Comparison of ENCODE assay signal across 16 cellular contexts in genomic region chr3:139128803-139129202, GRCh38.
"Had no signal": no experiment of that assay in that cellular context is flagged by ENCODE, and none has a peak within 500 bp of the region (broad histone marks: within the 10 kb centered on the region; RNA-seq: fewer than 3 reads in every experiment).

No MANE protein-coding gene starts in this region.

- H3K27me3 Mint-ChIP-seq: activated CD4-positive, alpha-beta T cell treated with anti-CD3 and anti-CD28 coated beads, Interleukin-2, amount 10 ng/mL, durations not matched to agents 24 days and 14 days; activated naive CD4-positive, alpha-beta T cell treated with anti-CD3 and anti-CD28 coated beads, Interleukin-2, amount 50 U/mL, for 24 hours had no signal

- H3K36me3 ChIP-seq: heart right ventricle, ovary, thoracic aorta had no signal

- H3K9me3 ChIP-seq: heart right ventricle, ovary, thoracic aorta had no signal

- H3K4me1 Mint-ChIP-seq: activated CD4-positive, alpha-beta T cell treated with anti-CD3 and anti-CD28 coated beads, Interleukin-2, amount 10 ng/mL, durations not matched to agents 24 days and 14 days; activated naive CD4-positive, alpha-beta T cell treated with anti-CD3 and anti-CD28 coated beads, Interleukin-2, amount 50 U/mL, for 24 hours; brain; neural crest cell had no signal

- H3K36me3 Mint-ChIP-seq: activated naive CD4-positive, alpha-beta T cell treated with anti-CD3 and anti-CD28 coated beads, Interleukin-2, amount 50 U/mL, for 24 hours; brain; WTC11 had no signal

- H3K4me3 ChIP-seq: heart right ventricle, ovary, thoracic aorta had no signal

- H3K9me3 Mint-ChIP-seq: activated CD4-positive, alpha-beta T cell treated with anti-CD3 and anti-CD28 coated beads, Interleukin-2, amount 10 ng/mL, durations not matched to agents 24 days and 14 days; activated naive CD4-positive, alpha-beta T cell treated with anti-CD3 and anti-CD28 coated beads, Interleukin-2, amount 50 U/mL, for 24 hours; brain; neural crest cell; stimulated activated naive CD8-positive, alpha-beta T cell treated with anti-CD3 and anti-CD28 coated beads, Interleukin-15, amount 100 ng/mL, for 72 hours; WTC11 had no signal

- ATAC-seq: esophagus mucosa; heart right ventricle; stimulated activated naive CD8-positive, alpha-beta T cell treated with anti-CD3 and anti-CD28 coated beads, Interleukin-15, amount 100 ng/mL, for 72 hours; WTC11 had no signal

- H3K4me3 Mint-ChIP-seq: activated CD4-positive, alpha-beta T cell treated with anti-CD3 and anti-CD28 coated beads, Interleukin-2, amount 10 ng/mL, durations not matched to agents 24 days and 14 days; activated naive CD4-positive, alpha-beta T cell treated with anti-CD3 and anti-CD28 coated beads, Interleukin-2, amount 50 U/mL, for 24 hours; brain; neural crest cell; stimulated activated naive CD8-positive, alpha-beta T cell treated with anti-CD3 and anti-CD28 coated beads, Interleukin-15, amount 100 ng/mL, for 72 hours; WTC11 had no signal

- H3K27ac ChIP-seq: heart right ventricle, ovary, thoracic aorta had no signal

- DNase-seq: activated CD4-positive, alpha-beta T cell treated with anti-CD3 and anti-CD28 coated beads, Interleukin-2, amount 10 ng/mL, durations not matched to agents 24 days and 14 days; activated effector memory CD4-positive, alpha-beta T cell treated with Interleukin-2 at 50 U/mL for 16 hours; activated T-cell treated with anti-CD3 and anti-CD28 coated beads for 4 hours; amniotic stem cell; cerebellar nuclear complex; heart right ventricle; ovary; stimulated activated CD4-positive, alpha-beta T cell treated with anti-CD3 and anti-CD28 coated beads, Interleukin-4, amount 100 ng/mL, for 1 hour; stimulated activated CD8-positive, alpha-beta memory T cell treated with anti-CD3 and anti-CD28 coated beads, Interleukin-4, amount 100 ng/mL, for 48 hours; stimulated activated naive CD8-positive, alpha-beta T cell treated with anti-CD3 and anti-CD28 coated beads, Interleukin-15, amount 100 ng/mL, for 72 hours had no signal

- H3K27me3 ChIP-seq: heart right ventricle, ovary had no signal

- H3K4me1 ChIP-seq: heart right ventricle had no signal

- H3K27ac Mint-ChIP-seq: activated CD4-positive, alpha-beta T cell treated with anti-CD3 and anti-CD28 coated beads, Interleukin-2, amount 10 ng/mL, durations not matched to agents 24 days and 14 days; activated naive CD4-positive, alpha-beta T cell treated with anti-CD3 and anti-CD28 coated beads, Interleukin-2, amount 50 U/mL, for 24 hours; brain; WTC11 had no signal
